Comparison of ENCODE assay signal across 14 cellular contexts in genomic region chr2:61193670-61194561, GRCh38. TPM values are rescaled to one million over a fixed set of nuclear protein-coding genes. Genes with fewer than 3 reads are reported as not detected.
DNase-seq lines count a peak whose midpoint lies in the region; ATAC-seq, FAIRE-seq and TF ChIP-seq lines count a peak whose summit lies in the region.
"Had no signal": no experiment of that assay in that cellular context is flagged by ENCODE, and none has a peak within 500 bp of the region (broad histone marks: within the 10 kb centered on the region; RNA-seq: fewer than 3 reads in every experiment).

No MANE protein-coding gene starts in this region.

- H2BK20ac ChIP-seq in H9 (ENCODE audit: low read depth, low read length, poor library complexity, severe bottlenecking), result no peak overlapping the region

- no peak overlapping the region for H2AK5ac ChIP-seq in H9 (ENCODE audit: insufficient read length, low read length)

- H3K36me3 ChIP-seq in HepG2 (replicated peaks in 1 of 2; ENCODE audit: control insufficient read depth in 1 of 2, insufficient read depth in 2 of 2, low read length in 2 of 2), result peaks cover 10 to 37% of the 10 kb centered on the region in 2 experiments; a peak in 4 of 5 replicates

- H3K9ac ChIP-seq in H9 (ENCODE audit: extremely low read depth, insufficient read length, low read length) (no peak overlapping the region), HepG2 (ENCODE audit: insufficient read depth, low read depth, low read length) (no peak overlapping the region)

- H3K4me3 Mint-ChIP-seq in H9, result no peak overlapping the region
- H3K4me3 Mint-ChIP-seq in activated CD4-positive, alpha-beta memory T cell treated with anti-CD3 and anti-CD28 coated beads, Interleukin-2, amount 10 ng/mL, durations not matched to agents 7 days and 5 days, result no peak overlapping the region

- H2BK15ac ChIP-seq in H9 (ENCODE audit: low read depth, low read length), result no peak overlapping the region

- TF ChIP-seq CTCF in H9 (conservative IDR thresholded peaks at IDR 0.05) (no peak), HepG2 (CRISPR knock-in tag; IDR thresholded peaks at IDR 0.05) (no peak)

- no peak overlapping the region for H4K91ac ChIP-seq in H9 (ENCODE audit: insufficient read length, low read depth, low read length)

- no peaks in the 10 kb centered on the region for H3K4me1 Mint-ChIP-seq in H9
- peaks cover 19% of the 10 kb centered on the region for H3K4me1 Mint-ChIP-seq in activated CD4-positive, alpha-beta memory T cell treated with anti-CD3 and anti-CD28 coated beads, Interleukin-2, amount 10 ng/mL, durations not matched to agents 7 days and 5 days

- no peaks in the 10 kb centered on the region for H3K9me3 Mint-ChIP-seq in H9
- H3K9me3 Mint-ChIP-seq in activated CD4-positive, alpha-beta memory T cell treated with anti-CD3 and anti-CD28 coated beads, Interleukin-2, amount 10 ng/mL, durations not matched to agents 7 days and 5 days, result no peaks in the 10 kb centered on the region

- H3K18ac ChIP-seq in H9 (ENCODE audit: insufficient read length, low read depth, low read length), result no peak overlapping the region

- no peak overlapping the region for H2BK120ac ChIP-seq in H9 (ENCODE audit: low read depth, low read length, poor library complexity, severe bottlenecking)

- TF ChIP-seq EP300 in HepG2 (IDR thresholded peaks at IDR 0.05; ENCODE audit: low read depth in 2 of 2, low read length in 2 of 2), result no peak
- TF ChIP-seq EP300 in HepG2 (CRISPR knock-in tag; IDR thresholded peaks at IDR 0.05; ENCODE audit: borderline replicate concordance), result no peak

- intact Hi-C loops in HepG2 (cut with micrococcal nuclease; ENCODE audit: unreplicated experiment), result no loop called here

- H4K20me1 ChIP-seq in H9 (ENCODE audit: control insufficient read depth, insufficient read depth, insufficient read length) (no peaks in the 10 kb centered on the region), HepG2 (ENCODE audit: insufficient read depth, low read length) (no peaks in the 10 kb centered on the region)

- H3K4ac ChIP-seq in H9 (ENCODE audit: low read depth, low read length), result no peak overlapping the region

- H3K4me1 ChIP-seq in H9 (ENCODE audit: insufficient read depth, low read length) (no peaks in the 10 kb centered on the region), HepG2 (ENCODE audit: insufficient read depth, low read length) (no peaks in the 10 kb centered on the region)
- H3K4me1 ChIP-seq: BE2C had no signal

- H3K23ac ChIP-seq in H9 (ENCODE audit: insufficient read length, low read depth, low read length), result no peak overlapping the region

- no peaks in the 10 kb centered on the region for H3K79me1 ChIP-seq in H9 (ENCODE audit: insufficient read depth, low read depth, low read length, poor library complexity, severe bottlenecking)

- no peak overlapping the region for H2BK5ac ChIP-seq in H9 (ENCODE audit: insufficient read length, low read length)

- no peak overlapping the region for H4K8ac ChIP-seq in H9 (replicated peaks; ENCODE audit: insufficient read length, low read depth, low read length)

- H3K56ac ChIP-seq in H9 (ENCODE audit: insufficient read length, low read depth, low read length), result no peak overlapping the region

- H3K27ac ChIP-seq in H9 (ENCODE audit: insufficient read length, low read depth, low read length) (no peak overlapping the region), HepG2 (ENCODE audit: extremely low read length, insufficient read depth, low read length) (no peak overlapping the region)

- WGBS in H9 (ENCODE audit: extremely low coverage, insufficient read length, low lambda C conversion rate), result no CpG with 5 or more reads among the region's 4 CpGs
- WGBS in HepG2 (ENCODE audit: low lambda C conversion rate), result 95% methylated on average over 4 of the region's 4 CpGs

- H3K4me2 ChIP-seq in H9 (ENCODE audit: insufficient read depth, insufficient read length, low read length) (no peak overlapping the region), HepG2 (ENCODE audit: low read depth, low read length) (no peak overlapping the region)

- H3T11ph ChIP-seq in H9 (ENCODE audit: low read length), result no peak overlapping the region

- no peak overlapping the region for H3K4me3 ChIP-seq in HepG2 (replicated peaks in 1 of 3; ENCODE audit: insufficient read depth in 1 of 3, low read depth in 2 of 3, low read length in 3 of 3)

- CTCF ChIA-PET in activated CD4-positive, alpha-beta memory T cell treated with anti-CD3 and anti-CD28 coated beads, Interleukin-2, amount 10 ng/mL, durations not matched to agents 7 days and 5 days (lab: Charles Lee), result interaction anchor here (0.7 to 1.2 kb wide), 3 partner anchors 9 to 94 kb away, joined by 3 to 4 read pairs (median 3); no protein-coding TSS in a partner anchor
- CTCF ChIA-PET in HepG2 (lab: Yijun Ruan, JAX; ENCODE audit: low intra/inter-chr PET ratio, low total read pairs), result no interaction called here

- H2AFZ ChIP-seq in H9 (ENCODE audit: low read length), result no peak overlapping the region
- no peak overlapping the region for H2AFZ ChIP-seq in HepG2 (ENCODE audit: low read length)

- peak; percentile 9; the same call in 1 of the 3 replicates for ATAC-seq in HepG2
- no peak for ATAC-seq in HG03378 (IDR thresholded peaks at IDR 0.05; ENCODE audit: unreplicated experiment)

- H3K23me2 ChIP-seq in H9 (ENCODE audit: insufficient read length, low read depth, low read length, poor library complexity, severe bottlenecking), result no peaks in the 10 kb centered on the region

- H3K9me3 ChIP-seq in H9 (ENCODE audit: control insufficient read depth, low read depth, low read length) (no peaks in the 10 kb centered on the region), HepG2 (ENCODE audit: low read length) (no peaks in the 10 kb centered on the region)
- H3K9me3 ChIP-seq: BE2C had no signal

- H3K14ac ChIP-seq in H9 (ENCODE audit: insufficient read depth, low read length), result no peak overlapping the region

- H2BK12ac ChIP-seq in H9 (ENCODE audit: insufficient read length, low read depth, low read length), result no peak overlapping the region

- H3K27me3 ChIP-seq in H9 (ENCODE audit: insufficient read depth, low read length) (no peaks in the 10 kb centered on the region), HepG2 (ENCODE audit: control insufficient read depth in 1 of 2, insufficient read depth in 2 of 2, low read length in 2 of 2) (no peaks in the 10 kb centered on the region)
- H3K27me3 ChIP-seq: BE2C had no signal

- H3K27ac Mint-ChIP-seq in H9, result peak overlapping the region in 2 of 3 experiments; percentile 58 to 61; a peak in 3 of 7 replicates
- H3K27ac Mint-ChIP-seq in activated CD4-positive, alpha-beta memory T cell treated with anti-CD3 and anti-CD28 coated beads, Interleukin-2, amount 10 ng/mL, durations not matched to agents 7 days and 5 days, result peak overlapping the region; percentile 33

- H3K27me3 Mint-ChIP-seq in H9 (ENCODE audit: low read depth), result no peaks in the 10 kb centered on the region
- no peaks in the 10 kb centered on the region for H3K27me3 Mint-ChIP-seq in activated CD4-positive, alpha-beta memory T cell treated with anti-CD3 and anti-CD28 coated beads, Interleukin-2, amount 10 ng/mL, durations not matched to agents 7 days and 5 days

- BruUV-seq in HepG2 (replicated peaks; lab: Mats Ljungman, UMichigan), result no TSS peak

- no peaks in the 10 kb centered on the region for H3K79me2 ChIP-seq in H9 (ENCODE audit: insufficient read depth, low read length)
- H3K79me2 ChIP-seq in HepG2 (ENCODE audit: insufficient read depth, low read length), result no peaks in the 10 kb centered on the region

- peak; percentile 17 for DNase-seq in CD1c-positive myeloid dendritic cell (ENCODE audit: extremely low spot score)
- DNase-seq in H9, result no peak
- DNase-seq in activated CD4-positive, alpha-beta memory T cell treated with anti-CD3 and anti-CD28 coated beads, Interleukin-2, amount 10 ng/mL, durations not matched to agents 7 days and 5 days, result peak; percentile 37
- DNase-seq in HepG2 (ENCODE audit: low spot score), result no peak
- DNase-seq in NCI-H774 (lab: John Stamatoyannopoulos, UW), result no peak
- DNase-seq in NCI-H526 treated with DMSO at 0.1 percent for 48 hours (lab: John Stamatoyannopoulos, UW), result no peak
- no peak for DNase-seq in T-helper 9 cell
- DNase-seq: activated CD4-positive, alpha-beta T cell treated with anti-CD3 and anti-CD28 coated beads, Interleukin-2, amount 50 U/mL, for 4 hours; amygdala; BE2C; glutamatergic neuron; left cardiac atrium; NCI-H2029 treated with DMSO at 0.1 percent for 48 hours had no signal

- TF ChIP-seq POLR2A in HepG2 (IDR thresholded peaks at IDR 0.05; ENCODE audit: insufficient read depth in 1 of 2, low read depth in 2 of 2, low read length in 2 of 2), result no peak

- TF ChIP-seq RAD21 in HepG2 (CRISPR knock-in tag; IDR thresholded peaks at IDR 0.05), result no peak

- no peak for FAIRE-seq in HepG2 (lab: Jason Lieb, UNC)

- in situ Hi-C loops in HepG2 (cut with HindIII; ENCODE audit: extremely low pct_ligation_motif_present, low pct_unique_long_range_greater_than_20kb), result no loop called here

- H4K5ac ChIP-seq in H9 (ENCODE audit: insufficient read length, low read depth, low read length), result no peak overlapping the region

- POLR2A ChIA-PET in activated CD4-positive, alpha-beta memory T cell treated with anti-CD3 and anti-CD28 coated beads, Interleukin-2, amount 10 ng/mL, durations not matched to agents 7 days and 5 days (lab: Charles Lee), result interaction anchor here (1.2 to 4.1 kb wide), 2 partner anchors 16 to 276 kb away, joined by 3 to 35 read pairs; no protein-coding TSS in a partner anchor
- POLR2A ChIA-PET in HepG2 (lab: Yijun Ruan, JAX), result interaction anchor here (1.7 kb wide), 1 partner anchor 16 kb away, joined by 11 read pairs; no protein-coding TSS in a partner anchor

- H3K36me3 Mint-ChIP-seq in H9 (ENCODE audit: insufficient read depth in 1 of 3, low read depth in 3 of 3), result peaks cover 6 to 37% (median 22%) of the 10 kb centered on the region in 3 experiments; a peak in 6 of 7 replicates
- peaks cover 37% of the 10 kb centered on the region for H3K36me3 Mint-ChIP-seq in activated CD4-positive, alpha-beta memory T cell treated with anti-CD3 and anti-CD28 coated beads, Interleukin-2, amount 10 ng/mL, durations not matched to agents 7 days and 5 days (ENCODE audit: low read depth)

RNA-seq across cellular contexts. Expression of gene C2orf74, which starts 31.9 kb away (rescaled TPM):
- total RNA-seq in H9 (2021) (8.0 and 8.5 TPM in 2 replicates), HepG2 (2016; rRNA removed; fragmentation: Illumina TruSeq; extraction: Trizol) (13.8 and 21.6 TPM in 2 replicates)
- total RNA-seq in activated CD4-positive, alpha-beta memory T cell treated with anti-CD3 and anti-CD28 coated beads, Interleukin-2, amount 10 ng/mL, durations not matched to agents 7 days and 5 days, result 10 to 100 TPM in 1 of 2 experiments, 1 to 10 TPM in 1; 8.7 to 10.2 TPM
- total RNA-seq in HepG2 (2016; cell fraction: cytosol; rRNA removed; fragmentation: Illumina TruSeq; extraction: Trizol; ENCODE audit: low read depth), result 16.7 and 17.0 TPM in 2 replicates
- total RNA-seq in HepG2 (2016; cell fraction: insoluble cytoplasmic fraction; rRNA removed; fragmentation: Illumina TruSeq; extraction: Trizol), result 14.9 and 18.7 TPM in 2 replicates
- total RNA-seq in HepG2 (2016; cell fraction: membrane; rRNA removed; fragmentation: Illumina TruSeq; extraction: Trizol), result 14.2 and 19.0 TPM in 2 replicates
- total RNA-seq in HepG2 (2016; cell fraction: nucleus; rRNA removed; fragmentation: Illumina TruSeq; extraction: Trizol), result 7.0 and 8.1 TPM in 2 replicates
- 10.6 and 11.9 TPM in 2 replicates for polyA plus RNA-seq in HepG2 (2011; rRNA removed)
- polyA plus RNA-seq in HepG2 (2011; cell fraction: cytosol; rRNA removed), result 11.8 and 13.6 TPM in 2 replicates
- polyA plus RNA-seq in HepG2 (2011; cell fraction: nucleus; rRNA removed), result 4.7 and 6.8 TPM in 2 replicates
- polyA plus RNA-seq in HepG2 (2012), result 15.7 and 26.1 TPM in 2 replicates
- polyA plus RNA-seq in HepG2 (2016; cell fraction: cytosol; fragmentation: Illumina TruSeq; extraction: Trizol; ENCODE audit: low read depth), result 8.9 TPM in 2 replicates
- 26.0 and 27.5 TPM in 2 replicates for polyA plus RNA-seq in HepG2 (2016; cell fraction: insoluble cytoplasmic fraction; fragmentation: Illumina TruSeq; extraction: Trizol; ENCODE audit: low read depth)
- 15.9 and 17.5 TPM in 2 replicates for polyA plus RNA-seq in HepG2 (2016; cell fraction: membrane; fragmentation: Illumina TruSeq; extraction: Trizol; ENCODE audit: low read depth)
- polyA plus RNA-seq in HepG2 (2016; cell fraction: nucleus; fragmentation: Illumina TruSeq; extraction: Trizol; ENCODE audit: insufficient read depth, low read depth), result 16.4 and 18.0 TPM in 2 replicates
- 0.42 and 1.5 TPM in 2 replicates for polyA minus RNA-seq in HepG2 (2011; rRNA and poly(A)+ RNA removed; ENCODE audit: low replicate concordance)
- polyA minus RNA-seq in HepG2 (2011; cell fraction: cytosol; rRNA and poly(A)+ RNA removed), result 5.3 TPM in 1 of 2 replicates, not detected in the other
- polyA minus RNA-seq in HepG2 (2011; cell fraction: nucleus; rRNA and poly(A)+ RNA removed), result 4.5 and 8.8 TPM in 2 replicates

Comparison
In these comparisons a context has a peak if more than half of its experiments do, and no peak if none do; other contexts are left out.
1. DNase-seq: peak in CD1c-positive myeloid dendritic cell (single experiment) and activated CD4-positive, alpha-beta memory T cell treated with anti-CD3 and anti-CD28 coated beads, Interleukin-2, amount 10 ng/mL, durations not matched to agents 7 days and 5 days (single experiment); none in H9 (single experiment), HepG2 (single experiment), NCI-H774 (single experiment), NCI-H526 treated with DMSO at 0.1 percent for 48 hours (single experiment) and T-helper 9 cell (single experiment).